ENCODE assay signal across 25 cellular contexts in genomic region chr10:77631241-77631640, GRCh38. TPM values are rescaled to one million over a fixed set of nuclear protein-coding genes. Genes with fewer than 3 reads are reported as not detected.
DNase-seq lines count a peak whose midpoint lies in the region; ATAC-seq and TF ChIP-seq lines count a peak whose summit lies in the region.
"Had no signal": no experiment of that assay in that cellular context is flagged by ENCODE, and none has a peak within 500 bp of the region (broad histone marks: within the 10 kb centered on the region; RNA-seq: fewer than 3 reads in every experiment).

No MANE protein-coding gene starts in this region.

- no peaks in the 10 kb centered on the region for H3K9me3 Mint-ChIP-seq in CD8-positive, alpha-beta T cell
- H3K9me3 Mint-ChIP-seq: activated naive CD8-positive, alpha-beta T cell treated with anti-CD3 and anti-CD28 coated beads for 36 hours; stimulated activated naive CD8-positive, alpha-beta T cell treated with anti-CD3 and anti-CD28 coated beads, Interleukin-15, Interleukin-2, amounts not matched to agents 100 ng/mL and 50 ng/mL, for 24 hours had no signal

- peak overlapping the region; percentile 79 to 86 for H3K27ac ChIP-seq in ascending aorta
- H3K27ac ChIP-seq in rectal smooth muscle tissue (ENCODE audit: low read depth, low read length): peak overlapping the region; percentile 49
- no peak overlapping the region for H3K27ac ChIP-seq in CD8-positive, alpha-beta T cell (ENCODE audit: low read depth, low read length)
- H3K27ac ChIP-seq: body of pancreas, heart right ventricle, skin epidermis, upper lobe of left lung had no signal

- H3K4me1 Mint-ChIP-seq in CD8-positive, alpha-beta T cell (ENCODE audit: low read depth): no peaks in the 10 kb centered on the region
- H3K4me1 Mint-ChIP-seq: activated naive CD8-positive, alpha-beta T cell treated with anti-CD3 and anti-CD28 coated beads for 36 hours had no signal

- H3K4me1 ChIP-seq in ascending aorta (peaks cover 0 to 43% of the 10 kb centered on the region in 2 donors), rectal smooth muscle tissue (ENCODE audit: control insufficient read depth, insufficient read depth, low read length) (peaks cover 28% of the 10 kb centered on the region)
- H3K4me1 ChIP-seq in CD8-positive, alpha-beta T cell (ENCODE audit: insufficient read depth, low read length): no peaks in the 10 kb centered on the region
- H3K4me1 ChIP-seq: HAP-1, upper lobe of left lung had no signal

- ATAC-seq in CD8-positive, alpha-beta T cell: no peak
- ATAC-seq: activated CD8-positive, alpha-beta T cell treated with anti-CD3 and anti-CD28 coated beads, Interleukin-2, amount 10 ng/mL, durations not matched to agents 7 days and 5 days; body of pancreas; GM12878; heart right ventricle; left cardiac atrium had no signal

- H3K36me3 Mint-ChIP-seq in CD8-positive, alpha-beta T cell: no peaks in the 10 kb centered on the region
- H3K36me3 Mint-ChIP-seq: activated naive CD8-positive, alpha-beta T cell treated with anti-CD3 and anti-CD28 coated beads for 36 hours had no signal

- H3K9me3 ChIP-seq in ascending aorta: no peaks in the 10 kb centered on the region
- H3K9me3 ChIP-seq in CD8-positive, alpha-beta T cell (ENCODE audit: low read length): no peaks in the 10 kb centered on the region
- H3K9me3 ChIP-seq: body of pancreas, HAP-1, heart right ventricle, upper lobe of left lung had no signal

- H3K27me3 Mint-ChIP-seq in CD8-positive, alpha-beta T cell (ENCODE audit: low read depth): peaks cover 36% of the 10 kb centered on the region

- H3K4me3 Mint-ChIP-seq in CD8-positive, alpha-beta T cell: no peak overlapping the region
- H3K4me3 Mint-ChIP-seq: activated CD8-positive, alpha-beta T cell treated with anti-CD3 and anti-CD28 coated beads, Interleukin-2, amount 10 ng/mL, durations not matched to agents 7 days and 5 days; activated naive CD8-positive, alpha-beta T cell treated with anti-CD3 and anti-CD28 coated beads for 36 hours; stimulated activated naive CD8-positive, alpha-beta T cell treated with anti-CD3 and anti-CD28 coated beads, Interleukin-15, Interleukin-2, amounts not matched to agents 100 ng/mL and 50 ng/mL, for 24 hours had no signal

- H3K4me3 ChIP-seq in ascending aorta (no peak overlapping the region), rectal smooth muscle tissue (ENCODE audit: low read length) (no peak overlapping the region)
- no peak overlapping the region for H3K4me3 ChIP-seq in CD8-positive, alpha-beta T cell (ENCODE audit: low read depth, low read length)
- H3K4me3 ChIP-seq: body of pancreas, GM12878, HAP-1, heart right ventricle, skin epidermis, upper lobe of left lung had no signal

- POLR2A ChIA-PET in CD8-positive, alpha-beta T cell (lab: Charles Lee): no interaction called here

- intact Hi-C loops in ascending aorta (cut with DNase I): loop anchor here (2.0 kb wide), 1 partner anchor 44 kb away; no protein-coding TSS in a partner anchor
- intact Hi-C loops in CD8-positive, alpha-beta T cell (cut with DNase I, micrococcal nuclease): no loop called here

- H3K9ac ChIP-seq in rectal smooth muscle tissue (ENCODE audit: low read length): no peak overlapping the region

- no peak for TF ChIP-seq CTCF in ascending aorta (IDR thresholded peaks at IDR 0.05)
- no peak for TF ChIP-seq CTCF in CD8-positive, alpha-beta T cell (IDR thresholded peaks at IDR 0.05)

- H3K27me3 ChIP-seq in ascending aorta (no peaks in the 10 kb centered on the region), rectal smooth muscle tissue (ENCODE audit: control insufficient read depth, insufficient read depth, low read length) (no peaks in the 10 kb centered on the region)
- peaks cover 5% of the 10 kb centered on the region for H3K27me3 ChIP-seq in CD8-positive, alpha-beta T cell (ENCODE audit: insufficient read depth, low read length)
- H3K27me3 ChIP-seq: body of pancreas had no signal

- no peak overlapping the region for H3K27ac Mint-ChIP-seq in CD8-positive, alpha-beta T cell
- H3K27ac Mint-ChIP-seq: activated CD8-positive, alpha-beta T cell treated with anti-CD3 and anti-CD28 coated beads, Interleukin-2, amount 10 ng/mL, durations not matched to agents 7 days and 5 days; activated naive CD8-positive, alpha-beta T cell treated with anti-CD3 and anti-CD28 coated beads for 36 hours; stimulated activated naive CD8-positive, alpha-beta T cell treated with anti-CD3 and anti-CD28 coated beads, Interleukin-15, Interleukin-2, amounts not matched to agents 100 ng/mL and 50 ng/mL, for 24 hours had no signal

- H3K36me3 ChIP-seq in ascending aorta (no peaks in the 10 kb centered on the region), rectal smooth muscle tissue (ENCODE audit: control insufficient read depth, insufficient read depth, low read length) (no peaks in the 10 kb centered on the region)
- no peaks in the 10 kb centered on the region for H3K36me3 ChIP-seq in CD8-positive, alpha-beta T cell (ENCODE audit: insufficient read depth, low read length)
- H3K36me3 ChIP-seq: HAP-1, heart right ventricle, upper lobe of left lung had no signal

- DNase-seq in ascending aorta (ENCODE audit: low spot score in 2 of 2): peak in 1 of 2 donors; percentile 84
- DNase-seq in mesenteric fat pad (ENCODE audit: low spot score): peak; percentile 68
- DNase-seq in AG08395 (ENCODE audit: low spot score): no peak
- no peak for DNase-seq in CD8-positive, alpha-beta T cell
- no peak for DNase-seq in COLO668 (lab: John Stamatoyannopoulos, UW; ENCODE audit: unreplicated experiment)
- DNase-seq in stimulated activated naive CD4-positive, alpha-beta T cell treated with Interleukin-2 at 50 U/mL for 16 hours (lab: John Stamatoyannopoulos, UW): no peak
- DNase-seq: activated CD4-positive, alpha-beta T cell treated with anti-CD3 and anti-CD28 coated beads for 1 hour; activated CD8-positive, alpha-beta T cell treated with anti-CD3 and anti-CD28 coated beads, Interleukin-2, amount 10 ng/mL, durations not matched to agents 7 days and 5 days; activated naive CD8-positive, alpha-beta T cell treated with anti-CD3 and anti-CD28 coated beads for 36 hours; activated T-cell treated with anti-CD3 and anti-CD28 coated beads for 4 hours; body of pancreas; cerebellar nuclear complex; heart right ventricle; left cardiac atrium; NCI-H1092 treated with DMSO at 0.1 percent for 48 hours; NCI-H187 treated with DMSO at 0.1 percent for 48 hours; NCI-H526; upper lobe of left lung had no signal

- CTCF ChIA-PET in CD8-positive, alpha-beta T cell (lab: Charles Lee): interaction anchor here (5.8 kb wide), 1 partner anchor 11 kb away, joined by 45 read pairs; no protein-coding TSS in a partner anchor

RNA-seq across cellular contexts. Expression of gene KCNMA1, which starts 6.4 kb away (rescaled TPM):
- total RNA-seq in ascending aorta (28.6 TPM), mesenteric fat pad (20.6 TPM)
- total RNA-seq in CD8-positive, alpha-beta T cell: not detected
- total RNA-seq: activated naive CD8-positive, alpha-beta T cell treated with anti-CD3 and anti-CD28 coated beads for 36 hours; lung microvascular endothelial cell; SK-MEL-5 had no signal

Comparison
In these comparisons a context has a peak if more than half of its experiments do, and no peak if none do; other contexts are left out.
1. RNA of gene KCNMA1, which starts 6.4 kb away (total RNA-seq): 28.6 TPM in ascending aorta (single experiment) and 20.6 TPM in mesenteric fat pad (single experiment); not detected in CD8-positive, alpha-beta T cell; every median in the first group is over 10 times any median in the second.